Comparison of ENCODE assay signal across 8 cellular contexts in the genomic region with DNA sequence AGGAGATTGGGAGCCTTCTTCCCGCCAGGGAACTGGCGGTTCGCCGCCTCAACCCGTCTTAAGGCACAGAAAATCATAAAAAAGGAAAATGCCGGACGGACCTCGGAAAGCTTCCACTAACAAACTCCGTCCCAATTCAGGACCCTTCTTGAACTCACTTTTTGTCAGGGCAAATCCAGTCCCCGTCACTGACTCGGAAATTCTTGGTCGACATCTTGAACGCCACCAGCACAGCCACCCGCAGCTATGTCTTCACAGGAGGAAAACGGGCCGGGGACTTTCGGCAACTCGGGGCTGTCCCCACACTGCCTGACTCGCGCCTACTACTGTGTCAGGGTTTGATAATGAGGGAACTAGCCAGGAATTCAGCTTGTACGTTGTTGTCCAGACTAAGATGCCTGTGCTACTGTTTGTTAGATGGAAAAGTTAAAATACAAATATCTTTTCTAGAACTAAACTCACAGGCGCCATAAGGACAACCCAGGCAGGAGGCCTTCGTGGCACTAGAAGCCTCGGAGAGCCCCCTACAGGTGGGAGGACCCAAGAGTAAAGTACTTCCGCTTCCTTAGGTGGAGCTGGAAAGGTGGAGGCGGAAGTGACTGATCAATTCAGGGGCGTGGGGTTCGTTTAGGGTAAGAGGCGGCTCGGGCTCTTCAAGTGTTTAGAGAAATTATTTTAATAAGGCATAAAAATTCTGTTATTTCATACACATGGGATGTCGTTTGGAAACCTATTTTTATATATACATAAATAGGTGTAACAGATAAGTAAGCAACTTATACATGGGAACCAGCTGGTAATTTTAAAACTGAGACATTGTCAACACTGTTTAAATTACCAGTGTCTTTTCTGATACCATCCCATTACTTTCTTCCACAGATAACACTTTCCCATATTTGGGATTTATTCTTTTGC. TPM values are rescaled to one million over a fixed set of nuclear protein-coding genes. Genes with fewer than 3 reads are reported as not detected.
DNase-seq lines count a peak whose midpoint lies in the region; ATAC-seq and TF ChIP-seq lines count a peak whose summit lies in the region.

A gene with protein sequence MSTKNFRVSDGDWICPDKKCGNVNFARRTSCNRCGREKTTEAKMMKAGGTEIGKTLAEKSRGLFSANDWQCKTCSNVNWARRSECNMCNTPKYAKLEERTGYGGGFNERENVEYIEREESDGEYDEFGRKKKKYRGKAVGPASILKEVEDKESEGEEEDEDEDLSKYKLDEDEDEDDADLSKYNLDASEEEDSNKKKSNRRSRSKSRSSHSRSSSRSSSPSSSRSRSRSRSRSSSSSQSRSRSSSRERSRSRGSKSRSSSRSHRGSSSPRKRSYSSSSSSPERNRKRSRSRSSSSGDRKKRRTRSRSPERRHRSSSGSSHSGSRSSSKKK (minus strand): TSS at position 254 of the 915 bp plus-strand sequence. CDS start 40 bp downstream, at position 214.

- peak within 1 kb of the TSS; percentile 77 for H3K27ac ChIP-seq in duodenal mucosa (ENCODE audit: low read depth, low read length)

- POLR2A ChIA-PET in activated CD4-positive, alpha-beta memory T cell treated with anti-CD3 and anti-CD28 coated beads for 36 hours (lab: Charles Lee) = interaction anchor here (1.0 to 2.0 kb wide), 4 partner anchors 9 to 875 kb away, joined by 3 to 8 read pairs (median 3); a partner anchor contains a TSS

- peaks cover 17% of the 10 kb centered on the region for H3K36me3 Mint-ChIP-seq in activated CD4-positive, alpha-beta memory T cell treated with anti-CD3 and anti-CD28 coated beads for 36 hours

- 1% methylated on average over 31 of the region's 31 CpGs for WGBS in lower leg skin, 2 donors

- H3K27ac Mint-ChIP-seq in activated CD4-positive, alpha-beta memory T cell treated with anti-CD3 and anti-CD28 coated beads for 36 hours = peak within 1 kb of the TSS; percentile 99

- H3K9ac ChIP-seq in duodenal mucosa (ENCODE audit: low read depth in 1 of 2, low read length in 2 of 2) = peak within 1 kb of the TSS; percentile 84 to 86

- H3K27me3 Mint-ChIP-seq in activated CD4-positive, alpha-beta memory T cell treated with anti-CD3 and anti-CD28 coated beads for 36 hours = peaks cover 16% of the 10 kb centered on the region

- H3K4me3 Mint-ChIP-seq in activated CD4-positive, alpha-beta memory T cell treated with anti-CD3 and anti-CD28 coated beads for 36 hours = peak within 1 kb of the TSS; percentile 98

- H3K4me1 Mint-ChIP-seq in activated CD4-positive, alpha-beta memory T cell treated with anti-CD3 and anti-CD28 coated beads for 36 hours (ENCODE audit: low read depth) = peaks cover 20% of the 10 kb centered on the region

- H3K27me3 ChIP-seq in duodenal mucosa (ENCODE audit: control insufficient read depth in 1 of 2, insufficient read depth in 2 of 2, low read length in 2 of 2) = peaks cover 0 to 4% of the 10 kb centered on the region in 2 donors

- ATAC-seq in GM19395 (IDR thresholded peaks at IDR 0.05; ENCODE audit: unreplicated experiment) (peak; percentile 100), HG03571 (IDR thresholded peaks at IDR 0.05; ENCODE audit: unreplicated experiment) (peak; percentile 100)

- no peaks in the 10 kb centered on the region for H3K9me3 Mint-ChIP-seq in activated CD4-positive, alpha-beta memory T cell treated with anti-CD3 and anti-CD28 coated beads for 36 hours

- H3K36me3 ChIP-seq in duodenal mucosa (ENCODE audit: control insufficient read depth in 1 of 2, insufficient read depth in 2 of 2, low read length in 2 of 2) = peaks cover 5 to 23% of the 10 kb centered on the region in 2 donors

- peak within 1 kb of the TSS; percentile 77 to 90 for H3K4me3 ChIP-seq in duodenal mucosa (ENCODE audit: low read depth in 1 of 2, low read length in 2 of 2)
- peak within 1 kb of the TSS; percentile 75 for H3K4me3 ChIP-seq in lower leg skin (ENCODE audit: low read depth, poor library complexity, severe bottlenecking)

- CTCF ChIA-PET in activated CD4-positive, alpha-beta memory T cell treated with anti-CD3 and anti-CD28 coated beads for 36 hours (lab: Charles Lee) = interaction anchor here (0.6 to 1.8 kb wide), 7 partner anchors 11 to 878 kb away, joined by 3 to 5 read pairs (median 3); a partner anchor contains a TSS

- peaks cover 10 to 11% of the 10 kb centered on the region in 2 donors for H3K4me1 ChIP-seq in duodenal mucosa (ENCODE audit: control insufficient read depth in 1 of 2, insufficient read depth in 2 of 2, low read length in 2 of 2)

- TF ChIP-seq POLR2A in lower leg skin (IDR thresholded peaks at IDR 0.05) = no peak

- no peak for TF ChIP-seq CTCF in lower leg skin (IDR thresholded peaks at IDR 0.05)

- intact Hi-C loops in activated CD4-positive, alpha-beta memory T cell treated with anti-CD3 and anti-CD28 coated beads for 36 hours (cut with micrococcal nuclease) = loop anchor here (1.0 to 5.0 kb wide), 5 partner anchors 670 to 1201 kb away; a partner anchor contains a TSS
- intact Hi-C loops in lower leg skin (cut with DNase I; ENCODE audit: low total_unique reads) = no loop called here

- DNase-seq in CD1c-positive myeloid dendritic cell (ENCODE audit: extremely low spot score) (peak; percentile 96), NCI-H82 (lab: John Stamatoyannopoulos, UW) (peak; percentile 99), lower leg skin (ENCODE audit: low spot score in 2 of 2) (peak; percentile 90 to 97)
- DNase-seq in activated CD4-positive, alpha-beta memory T cell treated with anti-CD3 and anti-CD28 coated beads for 36 hours = peak; percentile 91
- peak; percentile 74 to 77 (median 77) for DNase-seq in stimulated activated CD4-positive, alpha-beta T cell treated with anti-CD3 and anti-CD28 coated beads, TNF-alpha, amount 100 ng/mL, for 1 hour (ENCODE audit: low read depth in 3 of 3, low spot score in 1 of 3)

- no peaks in the 10 kb centered on the region for H3K9me3 ChIP-seq in duodenal mucosa (ENCODE audit: control insufficient read depth in 1 of 2, low read length in 2 of 2)

RNA-seq across cellular contexts. Expression of the gene that starts here (rescaled TPM):
- 100 to 1,000 TPM; 105 to 107 TPM for total RNA-seq in activated CD4-positive, alpha-beta memory T cell treated with anti-CD3 and anti-CD28 coated beads for 36 hours
- 10 to 100 TPM; 27.3 to 49.9 (median 42.9) TPM for total RNA-seq in lower leg skin

Comparison
In these comparisons a context has a peak if more than half of its experiments do, and no peak if none do; other contexts are left out.
1. Peak in every context shown above with its lines: DNase-seq, ATAC-seq, H3K4me3 ChIP-seq and H3K27ac ChIP-seq.